1 cellular context compared by ENCODE assay signal in the genomic region with DNA sequence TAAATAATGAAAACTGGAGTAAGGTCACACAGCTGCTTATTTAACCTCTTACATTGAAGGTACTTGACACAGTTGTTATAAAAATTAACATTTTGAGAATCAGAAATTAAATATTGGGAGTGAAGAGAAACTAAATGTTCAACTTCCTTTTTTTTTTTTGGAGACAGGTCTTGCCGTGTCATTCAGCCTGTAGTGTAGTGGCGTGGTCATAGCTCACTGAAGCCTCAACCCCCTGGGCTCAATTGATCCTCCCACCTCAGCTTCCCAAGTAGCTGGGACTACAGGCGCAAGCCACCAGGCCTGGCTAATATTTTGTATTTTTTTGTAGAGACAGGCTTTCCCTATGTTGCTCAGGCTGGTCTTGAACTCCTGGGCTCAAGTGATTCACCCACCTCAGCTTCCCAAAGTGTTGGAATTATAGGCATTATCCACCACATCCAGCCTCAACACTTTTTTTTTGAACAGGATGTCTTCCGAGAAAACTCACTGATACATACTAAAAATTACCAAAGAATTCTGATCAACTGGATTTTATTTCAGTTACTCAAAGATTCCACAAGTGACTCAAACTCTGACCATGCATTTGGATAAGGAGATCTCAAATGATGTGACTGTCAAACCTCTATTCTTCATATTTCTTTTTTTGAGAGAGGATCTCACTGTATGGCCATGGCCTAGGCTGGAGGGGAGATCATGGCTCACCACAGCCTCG.
TF ChIP-seq lines count a peak whose summit lies in the region.

No MANE protein-coding gene starts in this region.

TF ChIP-seq in IMR-90, 13 proteins besides CTCF, POLR2A, EP300 and RAD21 (continued from another document):
- TF ChIP-seq, protein P1, sequence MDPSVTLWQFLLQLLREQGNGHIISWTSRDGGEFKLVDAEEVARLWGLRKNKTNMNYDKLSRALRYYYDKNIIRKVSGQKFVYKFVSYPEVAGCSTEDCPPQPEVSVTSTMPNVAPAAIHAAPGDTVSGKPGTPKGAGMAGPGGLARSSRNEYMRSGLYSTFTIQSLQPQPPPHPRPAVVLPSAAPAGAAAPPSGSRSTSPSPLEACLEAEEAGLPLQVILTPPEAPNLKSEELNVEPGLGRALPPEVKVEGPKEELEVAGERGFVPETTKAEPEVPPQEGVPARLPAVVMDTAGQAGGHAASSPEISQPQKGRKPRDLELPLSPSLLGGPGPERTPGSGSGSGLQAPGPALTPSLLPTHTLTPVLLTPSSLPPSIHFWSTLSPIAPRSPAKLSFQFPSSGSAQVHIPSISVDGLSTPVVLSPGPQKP (IDR thresholded peaks at IDR 0.05; ENCODE audit: borderline replicate concordance, low read depth, low read length): no peak
- no peak for TF ChIP-seq CHD1 (IDR thresholded peaks at IDR 0.05; ENCODE audit: low read depth, low read length)
- TF ChIP-seq NFE2L2 (IDR thresholded peaks at IDR 0.05; ENCODE audit: low read depth, low read length): no peak
- no peak for TF ChIP-seq CEBPB (IDR thresholded peaks at IDR 0.05; ENCODE audit: low read depth, low read length)
